8 cellular contexts compared by ENCODE assay signal in the genomic region with DNA sequence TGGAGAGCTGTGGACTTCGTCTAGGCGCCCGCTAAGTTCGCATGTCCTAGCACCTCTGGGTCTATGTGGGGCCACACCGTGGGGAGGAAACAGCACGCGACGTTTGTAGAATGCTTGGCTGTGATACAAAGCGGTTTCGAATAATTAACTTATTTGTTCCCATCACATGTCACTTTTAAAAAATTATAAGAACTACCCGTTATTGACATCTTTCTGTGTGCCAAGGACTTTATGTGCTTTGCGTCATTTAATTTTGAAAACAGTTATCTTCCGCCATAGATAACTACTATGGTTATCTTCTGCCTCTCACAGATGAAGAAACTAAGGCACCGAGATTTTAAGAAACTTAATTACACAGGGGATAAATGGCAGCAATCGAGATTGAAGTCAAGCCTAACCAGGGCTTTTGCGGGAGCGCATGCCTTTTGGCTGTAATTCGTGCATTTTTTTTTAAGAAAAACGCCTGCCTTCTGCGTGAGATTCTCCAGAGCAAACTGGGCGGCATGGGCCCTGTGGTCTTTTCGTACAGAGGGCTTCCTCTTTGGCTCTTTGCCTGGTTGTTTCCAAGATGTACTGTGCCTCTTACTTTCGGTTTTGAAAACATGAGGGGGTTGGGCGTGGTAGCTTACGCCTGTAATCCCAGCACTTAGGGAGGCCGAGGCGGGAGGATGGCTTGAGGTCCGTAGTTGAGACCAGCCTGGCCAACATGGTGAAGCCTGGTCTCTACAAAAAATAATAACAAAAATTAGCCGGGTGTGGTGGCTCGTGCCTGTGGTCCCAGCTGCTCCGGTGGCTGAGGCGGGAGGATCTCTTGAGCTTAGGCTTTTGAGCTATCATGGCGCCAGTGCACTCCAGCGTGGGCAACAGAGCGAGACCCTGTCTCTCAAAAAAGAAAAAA. TPM values are rescaled to one million over a fixed set of nuclear protein-coding genes. Genes with fewer than 3 reads are reported as not detected.
A peak's percentile ranks its signal among the peaks of the same experiment; 100 is the strongest.
DNase-seq lines count a peak whose midpoint lies in the region; ATAC-seq and TF ChIP-seq lines count a peak whose summit lies in the region.

No MANE protein-coding gene starts in this region.

- no peak for TF ChIP-seq CTCF in ovary (IDR thresholded peaks at IDR 0.05)

- no peaks in the 10 kb centered on the region for H3K9me3 ChIP-seq in SK-N-MC (ENCODE audit: low read depth, low read length)
- no peaks in the 10 kb centered on the region for H3K9me3 ChIP-seq in adipocyte (ENCODE audit: control insufficient read depth, low read length)
- no peaks in the 10 kb centered on the region for H3K9me3 ChIP-seq in ovary

- no peaks in the 10 kb centered on the region for H3K27me3 ChIP-seq in adipocyte (replicated peaks; ENCODE audit: control insufficient read depth, insufficient read depth, low read length)
- no peaks in the 10 kb centered on the region for H3K27me3 ChIP-seq in ovary

- H3K9ac ChIP-seq in SK-N-MC (ENCODE audit: insufficient read length) (peak overlapping the region; percentile 91), adipocyte (ENCODE audit: low read length) (peak overlapping the region; percentile 98)

- 3 to 5% (median 3%) methylated on average over 35 of the region's 35 CpGs for WGBS in ovary, 3 donors

- TF ChIP-seq EP300 in ovary (IDR thresholded peaks at IDR 0.05): no peak

- H3K27ac ChIP-seq in SK-N-MC (peak overlapping the region; percentile 79; the same call in 1 of the 2 replicates), ovary (peak overlapping the region; percentile 92 to 95)

- peaks cover 11% of the 10 kb centered on the region for H3K4me1 ChIP-seq in adipocyte (ENCODE audit: control insufficient read depth, insufficient read depth, low read length)
- H3K4me1 ChIP-seq in ovary (ENCODE audit: insufficient read depth): peaks cover 3% of the 10 kb centered on the region

- intact Hi-C loops in Right ventricle myocardium superior (cut with DNase I): no loop called here
- intact Hi-C loops in ovary (cut with DNase I): loop anchor here in 1 of 4 donors (10.0 kb wide), 1 partner anchor 472 kb away; the partner anchor contains the start of gene SHF

- DNase-seq in GM03348 (ENCODE audit: low spot score): peak; percentile 62
- peak; percentile 86 for DNase-seq in Jurkat, Clone E6-1 (ENCODE audit: low read depth, low spot score)
- DNase-seq in SK-N-MC (ENCODE audit: low read depth, low spot score): no peak
- peak; percentile 92 for DNase-seq in adipocyte (ENCODE audit: low read depth)
- DNase-seq in Right ventricle myocardium superior: peak; percentile 68
- peak; percentile 66 to 77 (median 72) for DNase-seq in ovary

- peak overlapping the region; percentile 91 for H3K4me3 ChIP-seq in Jurkat, Clone E6-1 (ENCODE audit: low read length)
- H3K4me3 ChIP-seq in SK-N-MC (peak overlapping the region; percentile 95), adipocyte (ENCODE audit: low read length) (peak overlapping the region; percentile 85), ovary (peak overlapping the region; percentile 63)

- ATAC-seq in Right ventricle myocardium superior (ENCODE audit: poor library complexity) (peak; percentile 72), HG03432 (IDR thresholded peaks at IDR 0.05; ENCODE audit: unreplicated experiment) (no peak), HG03175 (IDR thresholded peaks at IDR 0.05; ENCODE audit: unreplicated experiment) (no peak)

- TF ChIP-seq POLR2A in ovary (IDR thresholded peaks at IDR 0.05): no peak

- peaks cover 27% of the 10 kb centered on the region for H3K36me3 ChIP-seq in SK-N-MC (ENCODE audit: insufficient read depth, low read length)
- H3K36me3 ChIP-seq in adipocyte (ENCODE audit: control insufficient read depth, insufficient read depth, low read length, severe bottlenecking): peaks cover 28% of the 10 kb centered on the region
- no peaks in the 10 kb centered on the region for H3K36me3 ChIP-seq in ovary

RNA-seq across cellular contexts. Expression of gene B2M, which starts 1.0 kb away (rescaled TPM):
- polyA plus RNA-seq in Jurkat, Clone E6-1 (2012; ENCODE audit: insufficient read depth, insufficient read length): 1,962 TPM
- total RNA-seq in Right ventricle myocardium superior: 1,025 TPM
- 1,000 to 10,000 TPM in 4 of 7 donors, 100 to 1,000 TPM in 3; 827 to 3,158 (median 1,148) TPM for total RNA-seq in ovary
- 1,000 to 10,000 TPM; 2,417 to 6,504 TPM for polyA plus RNA-seq in ovary

RNA-seq across cellular contexts. Expression of gene PATL2, which starts 1.2 kb away (rescaled TPM):
- 1.7 TPM for polyA plus RNA-seq in Jurkat, Clone E6-1 (2012; ENCODE audit: insufficient read depth, insufficient read length)
- total RNA-seq in Right ventricle myocardium superior (3.2 TPM), ovary (1 to 10 TPM in 5 of 7 donors, under 1 TPM in 2; 0.20 to 1.9 (median 1.2) TPM)
- polyA plus RNA-seq in ovary: 1 to 10 TPM; 1.3 to 2.3 TPM

RNA-seq across cellular contexts. Expression of gene TRIM69, which starts 24.0 kb away (rescaled TPM):
- 15.7 TPM for polyA plus RNA-seq in Jurkat, Clone E6-1 (2012; ENCODE audit: insufficient read depth, insufficient read length)
- total RNA-seq in Right ventricle myocardium superior (53.9 TPM), ovary (10 to 100 TPM in 6 of 7 donors, 1 to 10 TPM in 1; 7.0 to 25.5 (median 19.7) TPM)
- polyA plus RNA-seq in ovary: 10 to 100 TPM; 16.3 to 51.4 TPM

RNA-seq across cellular contexts. Expression of gene SPG11, which starts 48.9 kb away (rescaled TPM):
- 34.8 TPM for polyA plus RNA-seq in Jurkat, Clone E6-1 (2012; ENCODE audit: insufficient read depth, insufficient read length)
- total RNA-seq in Right ventricle myocardium superior (43.8 TPM), ovary (10 to 100 TPM; 40.3 to 79.8 (median 53.7) TPM)
- polyA plus RNA-seq in ovary: 10 to 100 TPM; 25.4 to 40.4 TPM
